In genomic region chr5:83672158-83672557, GRCh38 we compare ENCODE assay signal across 33 cellular contexts. TPM values are rescaled to one million over a fixed set of nuclear protein-coding genes. Genes with fewer than 3 reads are reported as not detected.
"Had no signal": no experiment of that assay in that cellular context is flagged by ENCODE, and none has a peak within 500 bp of the region (broad histone marks: within the 10 kb centered on the region; RNA-seq: fewer than 3 reads in every experiment).

No MANE protein-coding gene starts in this region.

- H3K4me3 ChIP-seq: adrenal gland, body of pancreas, esophagus muscularis mucosa, gastroesophageal sphincter, heart right ventricle had no signal

- FAIRE-seq: colon had no signal

- H3K4me1 ChIP-seq: adrenal gland, body of pancreas, esophagus muscularis mucosa, gastroesophageal sphincter, heart right ventricle had no signal

- ATAC-seq: activated CD4-positive, alpha-beta T cell treated with anti-CD3 and anti-CD28 coated beads for 36 hours; activated CD8-positive, alpha-beta memory T cell treated with anti-CD3 and anti-CD28 coated beads, Interleukin-2, amount 10 ng/mL, durations not matched to agents 7 days and 5 days; activated CD8-positive, alpha-beta T cell treated with anti-CD3 and anti-CD28 coated beads, Interleukin-2, amount 10 ng/mL, durations not matched to agents 7 days and 5 days; activated naive CD8-positive, alpha-beta T cell treated with anti-CD3 and anti-CD28 coated beads, Interleukin-2, amount 50 U/mL, for 24 hours; body of pancreas; effector memory CD8-positive, alpha-beta T cell; gastroesophageal sphincter; heart right ventricle had no signal

- H3K9me3 ChIP-seq: adrenal gland, body of pancreas, esophagus muscularis mucosa, gastroesophageal sphincter, heart right ventricle had no signal

- H3K27me3 ChIP-seq: body of pancreas, esophagus muscularis mucosa, gastroesophageal sphincter had no signal

- DNase-seq: activated CD4-positive, alpha-beta memory T cell treated with anti-CD3 and anti-CD28 coated beads for 36 hours; activated CD4-positive, alpha-beta T cell treated with anti-CD3 and anti-CD28 coated beads for 36 hours; activated CD4-positive, alpha-beta T cell treated with anti-CD3 and anti-CD28 coated beads, Interleukin-2, amount 10 ng/mL, durations not matched to agents 24 days and 14 days; activated CD4-positive, CD25-positive, alpha-beta regulatory T cell; activated CD4-positive, CD25-positive, alpha-beta regulatory T cell treated with anti-CD3 and anti-CD28 coated beads, Interleukin-2, amount 50 U/mL, for 72 hours; activated CD8-positive, alpha-beta memory T cell treated with anti-CD3 and anti-CD28 coated beads, Interleukin-2, amount 10 ng/mL, durations not matched to agents 7 days and 5 days; activated CD8-positive, alpha-beta memory T cell treated with anti-CD3 and anti-CD28 coated beads, Interleukin-2, amount 50 U/mL, for 4 hours; activated CD8-positive, alpha-beta T cell treated with anti-CD3 and anti-CD28 coated beads, Interleukin-2, amount 10 ng/mL, durations not matched to agents 7 days and 5 days; activated effector memory CD4-positive, alpha-beta T cell treated with anti-CD3 and anti-CD28 coated beads, Interleukin-2, amount 50 U/mL, for 16 hours; activated naive CD4-positive, alpha-beta T cell treated with anti-CD3 and anti-CD28 coated beads for 36 hours; activated naive CD8-positive, alpha-beta T cell treated with anti-CD3 and anti-CD28 coated beads for 36 hours; activated naive CD8-positive, alpha-beta T cell treated with anti-CD3 and anti-CD28 coated beads, Interleukin-2, amount 50 U/mL, for 24 hours; activated T-cell treated with anti-CD3 and anti-CD28 coated beads, Interleukin-2, amount 50 U/mL, for 1 hour; activated T-cell treated with anti-CD3 and anti-CD28 coated beads, Interleukin-2, amount 50 U/mL, for 48 hours; adrenal gland; amygdala; aorta; body of pancreas; cortex of kidney; dermis blood vessel endothelial cell; effector CD4-positive, alpha-beta T cell; effector memory CD8-positive, alpha-beta T cell; erythroblast; foreskin melanocyte; heart right ventricle; T-helper 2 cell had no signal

- H3K36me3 ChIP-seq: adrenal gland, esophagus muscularis mucosa, gastroesophageal sphincter, heart right ventricle had no signal

- H3K27ac ChIP-seq: adrenal gland, body of pancreas, esophagus muscularis mucosa, gastroesophageal sphincter, heart right ventricle had no signal

RNA-seq across cellular contexts. Expression of gene HAPLN1, which starts 48.5 kb away (rescaled TPM):
- total RNA-seq: activated CD4-positive, alpha-beta memory T cell treated with anti-CD3 and anti-CD28 coated beads for 36 hours; activated CD4-positive, alpha-beta T cell treated with anti-CD3 and anti-CD28 coated beads for 36 hours; activated CD4-positive, alpha-beta T cell treated with anti-CD3 and anti-CD28 coated beads, Interleukin-2, amount 10 ng/mL, durations not matched to agents 24 days and 14 days; activated CD8-positive, alpha-beta memory T cell treated with anti-CD3 and anti-CD28 coated beads for 36 hours; activated CD8-positive, alpha-beta memory T cell treated with anti-CD3 and anti-CD28 coated beads, Interleukin-2, amount 10 ng/mL, durations not matched to agents 7 days and 5 days; activated CD8-positive, alpha-beta T cell treated with anti-CD3 and anti-CD28 coated beads, Interleukin-2, amount 10 ng/mL, durations not matched to agents 7 days and 5 days; activated naive CD4-positive, alpha-beta T cell treated with anti-CD3 and anti-CD28 coated beads for 36 hours; activated naive CD8-positive, alpha-beta T cell treated with anti-CD3 and anti-CD28 coated beads for 36 hours; activated T-helper 1 cell treated with anti-CD3 and anti-CD28 coated beads, Interleukin-12 subunit alpha, Interleukin-12 subunit beta, Interleukin-2, Interleukin-4 antibody, amounts not matched to agents 30 ng/mL and 10 ng/mL and 1 ng/mL, durations not matched to agents 14 hours and 24 hours and 36 hours; activated T-helper 2 cell treated with anti-CD3 and anti-CD28 coated beads, Interferon-gamma antibody, Interleukin-2, Interleukin-4, amounts not matched to agents 10 μg/mL and 5 μg/mL and 100 μg/mL, durations not matched to agents 14 hours and 24 hours and 36 hours; adrenal gland; body of pancreas; T-helper 1 cell treated with Interleukin-12 subunit alpha and Interleukin-12 subunit beta and Interleukin-4 antibody, amounts not matched to agents 30 ng/mL and 1 ng/mL, for 36 hours had no signal
- polyA plus RNA-seq: adrenal gland had no signal
